9 cellular contexts compared by ENCODE assay signal in the genomic region with DNA sequence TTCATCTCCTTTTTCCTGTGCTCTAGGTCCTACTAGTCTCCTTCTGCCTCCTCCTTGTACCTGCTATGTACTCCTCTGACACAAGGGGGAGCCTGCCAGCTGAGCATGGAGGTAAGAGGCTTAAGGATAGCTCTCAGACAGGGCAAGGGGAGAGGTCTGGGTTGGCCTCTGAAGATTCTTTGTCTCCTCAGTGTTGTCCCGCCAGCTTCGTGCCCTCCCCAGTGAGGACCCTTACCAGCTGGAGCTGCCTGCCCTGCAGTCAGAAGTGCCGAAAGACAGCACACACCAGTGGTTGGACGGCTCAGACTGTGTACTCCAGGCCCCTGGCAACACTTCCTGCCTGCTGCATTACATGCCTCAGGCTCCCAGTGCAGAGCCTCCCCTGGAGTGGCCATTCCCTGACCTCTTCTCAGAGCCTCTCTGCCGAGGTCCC. TPM values are rescaled to one million over a fixed set of nuclear protein-coding genes. Genes with fewer than 3 reads are reported as not detected.
DNase-seq lines count a peak whose midpoint lies in the region; ATAC-seq and TF ChIP-seq lines count a peak whose summit lies in the region.
"Had no signal": no experiment of that assay in that cellular context is flagged by ENCODE, and none has a peak within 500 bp of the region (broad histone marks: within the 10 kb centered on the region; RNA-seq: fewer than 3 reads in every experiment).

No MANE protein-coding gene starts in this region.

- CTCF ChIA-PET in CD4-positive, alpha-beta T cell (lab: Charles Lee): interaction anchor here (0.6 to 3.0 kb wide), 15 partner anchors 8 to 146 kb away, joined by 3 to 32 read pairs (median 5); a partner anchor contains a TSS
- CTCF ChIA-PET in HEK293 (lab: Yijun Ruan, JAX): interaction anchor here (0.6 to 4.6 kb wide), 23 partner anchors 10 to 216 kb away, joined by 3 to 51 read pairs (median 4); a partner anchor contains a TSS

- H3K9me3 Mint-ChIP-seq in CD4-positive, alpha-beta T cell: no peaks in the 10 kb centered on the region
- no peaks in the 10 kb centered on the region for H3K9me3 Mint-ChIP-seq in effector memory CD8-positive, alpha-beta T cell
- H3K9me3 Mint-ChIP-seq: IgD-negative memory B cell had no signal

- H3K36me3 ChIP-seq in HEK293 (ENCODE audit: control insufficient read depth in 2 of 2, insufficient read depth in 1 of 2, low read length in 2 of 2) (peaks cover 19 to 77% of the 10 kb centered on the region in 2 experiments; a peak in 2 of 3 replicates), mucosa of rectum (ENCODE audit: control insufficient read depth in 2 of 2, insufficient read depth in 2 of 2, low read length in 2 of 2) (peaks cover 61 to 66% of the 10 kb centered on the region in 2 donors), upper lobe of left lung (peaks cover 53 to 70% (median 64%) of the 10 kb centered on the region in 4 donors)

- peak overlapping the region; percentile 49 for H3K4me3 Mint-ChIP-seq in CD4-positive, alpha-beta T cell
- H3K4me3 Mint-ChIP-seq in effector memory CD8-positive, alpha-beta T cell: no peak overlapping the region

- 13 to 22% methylated on average over 1 to 2 of the region's 5 CpGs for WGBS in upper lobe of left lung, 2 donors

- no peak for TF ChIP-seq EP300 in upper lobe of left lung (IDR thresholded peaks at IDR 0.05)

- peaks cover 22% of the 10 kb centered on the region for H3K4me1 Mint-ChIP-seq in CD4-positive, alpha-beta T cell (ENCODE audit: low read depth)
- peaks cover 13 to 20% of the 10 kb centered on the region in 2 donors for H3K4me1 Mint-ChIP-seq in effector memory CD8-positive, alpha-beta T cell (ENCODE audit: low read depth in 2 of 2)

- no peaks in the 10 kb centered on the region for H3K27me3 Mint-ChIP-seq in CD4-positive, alpha-beta T cell
- no peaks in the 10 kb centered on the region for H3K27me3 Mint-ChIP-seq in effector memory CD8-positive, alpha-beta T cell
- H3K27me3 Mint-ChIP-seq: IgD-negative memory B cell had no signal

- H3K4me3 ChIP-seq in HEK293 (ENCODE audit: low read depth, low read length): no peak overlapping the region
- H3K4me3 ChIP-seq in mucosa of rectum (ENCODE audit: low read length in 2 of 2): no peak overlapping the region
- H3K4me3 ChIP-seq in upper lobe of left lung: no peak overlapping the region

- no peaks in the 10 kb centered on the region for H3K9me3 ChIP-seq in CD4-positive, alpha-beta T cell (ENCODE audit: control insufficient read depth, low read length)
- H3K9me3 ChIP-seq in HEK293 (ENCODE audit: control insufficient read depth, insufficient read depth, low read depth, low read length) (no peaks in the 10 kb centered on the region), mucosa of rectum (ENCODE audit: control insufficient read depth in 2 of 2, low read length in 2 of 2) (no peaks in the 10 kb centered on the region), upper lobe of left lung (no peaks in the 10 kb centered on the region)

- peaks cover 8% of the 10 kb centered on the region for H3K4me1 ChIP-seq in HEK293 (ENCODE audit: control insufficient read depth, insufficient read depth, low read length)
- peaks cover 20 to 24% of the 10 kb centered on the region in 2 donors for H3K4me1 ChIP-seq in mucosa of rectum (ENCODE audit: control insufficient read depth in 2 of 2, insufficient read depth in 2 of 2, low read length in 2 of 2)
- peaks cover 10 to 27% (median 18%) of the 10 kb centered on the region in 4 donors for H3K4me1 ChIP-seq in upper lobe of left lung

- peak; percentile 43 to 65 (median 54) for DNase-seq in CD4-positive, alpha-beta T cell
- DNase-seq in NCI-H748 (lab: John Stamatoyannopoulos, UW; ENCODE audit: unreplicated experiment) (peak; percentile 66), upper lobe of left lung (peak in 1 of 2 donors; percentile 69)
- peak; percentile 64 for DNase-seq in activated CD4-positive, alpha-beta T cell treated with anti-CD3 and anti-CD28 coated beads, Interleukin-2, amount 50 U/mL, for 1 hour
- DNase-seq in effector memory CD8-positive, alpha-beta T cell: peak; percentile 62 to 67 (median 66)

- H3K27ac Mint-ChIP-seq in CD4-positive, alpha-beta T cell: peak overlapping the region; percentile 67
- no peak overlapping the region for H3K27ac Mint-ChIP-seq in effector memory CD8-positive, alpha-beta T cell

- POLR2A ChIA-PET in CD4-positive, alpha-beta T cell (lab: Charles Lee): interaction anchor here (0.6 to 4.4 kb wide), 7 partner anchors 13 to 120 kb away, joined by 3 to 30 read pairs (median 3); a partner anchor contains a TSS
- POLR2A ChIA-PET in HEK293 (lab: Yijun Ruan, JAX): interaction anchor here (1.2 to 5.3 kb wide), 3 partner anchors 11 to 76 kb away, joined by 4 to 57 read pairs (median 4); a partner anchor contains a TSS

- H3K9ac ChIP-seq in mucosa of rectum (ENCODE audit: low read depth in 1 of 2, low read length in 2 of 2): no peak overlapping the region

- peaks cover 68% of the 10 kb centered on the region for H3K36me3 Mint-ChIP-seq in CD4-positive, alpha-beta T cell (ENCODE audit: low read depth)
- H3K36me3 Mint-ChIP-seq in effector memory CD8-positive, alpha-beta T cell (ENCODE audit: insufficient read depth): peaks cover 29% of the 10 kb centered on the region

- intact Hi-C loops in CD4-positive, alpha-beta T cell (cut with DNase I, micrococcal nuclease): loop anchor here (1.0 to 10.0 kb wide), 5 partner anchors 13 to 1029 kb away; a partner anchor contains a TSS

- no peak overlapping the region for H3K27ac ChIP-seq in CD4-positive, alpha-beta T cell (ENCODE audit: low read depth, low read length)
- H3K27ac ChIP-seq in HEK293 (ENCODE audit: extremely low read depth, low read depth, low read length) (no peak overlapping the region), mucosa of rectum (ENCODE audit: low read depth in 2 of 2, low read length in 2 of 2) (peak overlapping the region; percentile 37 to 43), upper lobe of left lung (peak overlapping the region; percentile 2 to 56 (median 20))

- peak; percentile 25 for ATAC-seq in CD4-positive, alpha-beta T cell (ENCODE audit: poor library complexity)
- ATAC-seq in effector memory CD8-positive, alpha-beta T cell (replicated peaks): no peak
- ATAC-seq in upper lobe of left lung (ENCODE audit: low FRiP score in 2 of 2) (no peak), HG02840 (IDR thresholded peaks at IDR 0.05; ENCODE audit: low FRiP score, unreplicated experiment) (no peak)

- TF ChIP-seq CTCF in CD4-positive, alpha-beta T cell (IDR thresholded peaks at IDR 0.05): peak; percentile 73
- peak; percentile 54 for TF ChIP-seq CTCF in HEK293 (tag by site-specific recombination; IDR thresholded peaks at IDR 0.05)
- peak; percentile 69 to 82 (median 75) for TF ChIP-seq CTCF in upper lobe of left lung (IDR thresholded peaks at IDR 0.05)

- no peaks in the 10 kb centered on the region for H3K27me3 ChIP-seq in CD4-positive, alpha-beta T cell (ENCODE audit: control insufficient read depth, insufficient read depth, low read length)
- H3K27me3 ChIP-seq in mucosa of rectum (ENCODE audit: control insufficient read depth in 2 of 2, insufficient read depth in 2 of 2, low read length in 2 of 2): no peaks in the 10 kb centered on the region
- no peaks in the 10 kb centered on the region for H3K27me3 ChIP-seq in upper lobe of left lung

- TF ChIP-seq POLR2A in upper lobe of left lung (IDR thresholded peaks at IDR 0.05): no peak

TF ChIP-seq in HEK293, 187 proteins besides CTCF, POLR2A, EP300 and RAD21 (continues in another document):
- no peak for TF ChIP-seq ZNF248 (tag by site-specific recombination; IDR thresholded peaks at IDR 0.05)
- TF ChIP-seq MEIS1 (CRISPR knock-in tag; IDR thresholded peaks at IDR 0.05; ENCODE audit: borderline replicate concordance): no peak
- TF ChIP-seq ZFP37 (tag by site-specific recombination; IDR thresholded peaks at IDR 0.05): 0 out of 2 replicates have a peak, but pooled peaks have one; percentile 48
- no peak for TF ChIP-seq ZNF837 (tag by site-specific recombination; IDR thresholded peaks at IDR 0.05)
- no peak for TF ChIP-seq ZNF624 (tag by site-specific recombination; IDR thresholded peaks at IDR 0.05)
- no peak for TF ChIP-seq ZNF335 (tag by site-specific recombination; conservative IDR thresholded peaks at IDR 0.05)
- no peak for TF ChIP-seq SCRT1 (tag by site-specific recombination; IDR thresholded peaks at IDR 0.05; ENCODE audit: borderline replicate concordance)
- peak; percentile 58 for TF ChIP-seq ZNF654 (tag by site-specific recombination; IDR thresholded peaks at IDR 0.05; ENCODE audit: low read depth)
- TF ChIP-seq REPIN1 (tag by site-specific recombination; IDR thresholded peaks at IDR 0.05; ENCODE audit: low read depth): no peak
- TF ChIP-seq, protein P1, sequence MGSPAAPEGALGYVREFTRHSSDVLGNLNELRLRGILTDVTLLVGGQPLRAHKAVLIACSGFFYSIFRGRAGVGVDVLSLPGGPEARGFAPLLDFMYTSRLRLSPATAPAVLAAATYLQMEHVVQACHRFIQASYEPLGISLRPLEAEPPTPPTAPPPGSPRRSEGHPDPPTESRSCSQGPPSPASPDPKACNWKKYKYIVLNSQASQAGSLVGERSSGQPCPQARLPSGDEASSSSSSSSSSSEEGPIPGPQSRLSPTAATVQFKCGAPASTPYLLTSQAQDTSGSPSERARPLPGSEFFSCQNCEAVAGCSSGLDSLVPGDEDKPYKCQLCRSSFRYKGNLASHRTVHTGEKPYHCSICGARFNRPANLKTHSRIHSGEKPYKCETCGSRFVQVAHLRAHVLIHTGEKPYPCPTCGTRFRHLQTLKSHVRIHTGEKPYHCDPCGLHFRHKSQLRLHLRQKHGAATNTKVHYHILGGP (tag by site-specific recombination; IDR thresholded peaks at IDR 0.05): no peak
- TF ChIP-seq, protein P2, sequence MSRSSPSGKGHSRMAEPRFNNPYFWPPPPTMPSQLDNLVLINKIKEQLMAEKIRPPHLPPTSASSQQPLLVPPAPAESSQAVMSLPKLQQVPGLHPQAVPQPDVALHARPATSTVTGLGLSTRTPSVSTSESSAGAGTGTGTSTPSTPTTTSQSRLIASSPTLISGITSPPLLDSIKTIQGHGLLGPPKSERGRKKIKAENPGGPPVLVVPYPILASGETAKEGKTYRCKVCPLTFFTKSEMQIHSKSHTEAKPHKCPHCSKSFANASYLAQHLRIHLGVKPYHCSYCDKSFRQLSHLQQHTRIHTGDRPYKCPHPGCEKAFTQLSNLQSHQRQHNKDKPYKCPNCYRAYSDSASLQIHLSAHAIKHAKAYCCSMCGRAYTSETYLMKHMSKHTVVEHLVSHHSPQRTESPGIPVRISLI (tag by site-specific recombination; IDR thresholded peaks at IDR 0.05): no peak
- no peak for TF ChIP-seq ZNF677 (tag by site-specific recombination; IDR thresholded peaks at IDR 0.05)

RNA-seq across cellular contexts. Expression of a gene that starts 3.8 kb away (rescaled TPM):
- total RNA-seq in CD4-positive, alpha-beta T cell: 10 to 100 TPM; 13.7 to 15.4 TPM
- total RNA-seq in upper lobe of left lung: 10 to 100 TPM; 27.2 to 61.3 (median 33.5) TPM

RNA-seq across cellular contexts. Expression of a gene that starts 4.2 kb away (rescaled TPM):
- 100 to 1,000 TPM; 149 to 151 TPM for total RNA-seq in CD4-positive, alpha-beta T cell
- total RNA-seq in upper lobe of left lung: 100 to 1,000 TPM; 237 to 557 (median 325) TPM

RNA-seq across cellular contexts. Expression of a gene that starts 12.8 kb away (rescaled TPM):
- 10 to 100 TPM; 17.3 to 18.6 TPM for total RNA-seq in CD4-positive, alpha-beta T cell
- 100 to 1,000 TPM in 1 of 6 donors, 10 to 100 TPM in 5; 60.4 to 189 (median 77.0) TPM for total RNA-seq in upper lobe of left lung

RNA-seq across cellular contexts. Expression of a gene that starts 12.9 kb away (rescaled TPM):
- 10 to 100 TPM; 12.6 to 13.1 TPM for total RNA-seq in CD4-positive, alpha-beta T cell
- total RNA-seq in upper lobe of left lung: 10 to 100 TPM; 20.1 to 34.4 (median 23.5) TPM

RNA-seq across cellular contexts. Expression of a gene that starts 17.9 kb away (rescaled TPM):
- total RNA-seq in CD4-positive, alpha-beta T cell: not detected
- 1 to 10 TPM in 2 of 6 donors, not detected in 4; 1.1 to 2.8 TPM for total RNA-seq in upper lobe of left lung

Comparison
In these comparisons a context has a peak if more than half of its experiments do, and no peak if none do; other contexts are left out.
1. H3K27ac ChIP-seq: peak in mucosa of rectum (2 of 2) and upper lobe of left lung (4 of 4); none in CD4-positive, alpha-beta T cell (single experiment) and HEK293 (single experiment).
2. Peak in every context shown above with its lines, with median percentiles within 50 percentile points of each other: CTCF ChIP-seq.